ENCODE assay signal across 30 cellular contexts in the genomic region with DNA sequence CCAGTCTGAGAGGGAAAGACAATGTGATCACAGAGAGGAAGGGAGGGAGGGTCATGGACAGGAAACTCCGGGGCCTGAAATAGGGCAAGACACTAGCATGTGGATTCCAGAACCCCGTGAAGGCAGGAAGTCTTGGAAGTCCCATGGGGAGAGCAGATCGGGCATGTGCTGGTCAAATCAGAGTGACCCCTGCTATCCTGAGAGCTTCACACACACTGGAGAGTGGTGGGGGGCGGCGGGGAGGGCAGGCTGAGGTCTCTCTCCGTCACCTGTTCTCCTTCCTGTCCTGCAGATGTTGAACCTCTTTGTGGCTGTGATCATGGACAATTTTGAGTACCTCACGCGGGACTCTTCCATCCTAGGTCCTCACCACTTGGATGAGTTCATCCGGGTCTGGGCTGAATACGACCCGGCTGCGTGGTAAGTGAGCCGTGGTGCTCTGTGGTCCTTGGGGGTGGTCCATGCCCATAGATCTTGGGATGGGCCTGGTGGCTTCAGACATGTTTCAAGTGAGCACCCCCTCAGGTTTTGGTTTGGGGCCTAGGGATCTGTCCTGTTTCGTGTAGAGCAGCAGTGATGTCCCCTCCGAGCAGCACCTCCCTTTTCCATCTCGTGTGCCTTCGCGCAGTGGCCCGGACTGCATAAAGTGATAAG.
A peak's percentile ranks its signal among the peaks of the same experiment; 100 is the strongest.
DNase-seq lines count a peak whose midpoint lies in the region; TF ChIP-seq lines count a peak whose summit lies in the region.
"Had no signal": no experiment of that assay in that cellular context is flagged by ENCODE, and none has a peak within 500 bp of the region (broad histone marks: within the 10 kb centered on the region; RNA-seq: fewer than 3 reads in every experiment).

No MANE protein-coding gene starts in this region.

- H3K4me3 Mint-ChIP-seq in type B pancreatic cell = no peak overlapping the region
- H3K4me3 Mint-ChIP-seq: activated CD8-positive, alpha-beta T cell treated with anti-CD3 and anti-CD28 coated beads for 36 hours; IgD-negative memory B cell; nephron progenitor cell had no signal

- peaks cover 5% of the 10 kb centered on the region for H3K9me3 Mint-ChIP-seq in type B pancreatic cell
- H3K9me3 Mint-ChIP-seq: activated CD8-positive, alpha-beta T cell treated with anti-CD3 and anti-CD28 coated beads for 36 hours had no signal

- H3K4me1 Mint-ChIP-seq in type B pancreatic cell (ENCODE audit: unreplicated experiment) = no peaks in the 10 kb centered on the region
- H3K4me1 Mint-ChIP-seq: IgD-negative memory B cell had no signal

- no peak for TF ChIP-seq POLR2A in Peyer's patch (IDR thresholded peaks at IDR 0.05)
- no peak for TF ChIP-seq POLR2A in esophagus muscularis mucosa (IDR thresholded peaks at IDR 0.05; ENCODE audit: low read depth)

- DNase-seq in activated effector memory CD4-positive, alpha-beta T cell treated with anti-CD3 and anti-CD28 coated beads, Interleukin-2, amount 50 U/mL, for 16 hours = peak; percentile 60
- DNase-seq in activated effector memory CD4-positive, alpha-beta T cell treated with Interleukin-2 at 50 U/mL for 16 hours = no peak
- DNase-seq in Peyer's patch = peak in 2 of 3 donors; percentile 8 to 19
- DNase-seq in esophagus muscularis mucosa (ENCODE audit: extremely low spot score) = peak; percentile 81
- peak; percentile 53 for DNase-seq in type B pancreatic cell (ENCODE audit: extremely low spot score, unreplicated experiment)
- DNase-seq in activated CD4-positive, alpha-beta T cell treated with anti-CD3 and anti-CD28 coated beads for 48 hours = no peak
- DNase-seq in NCI-H2029 (lab: John Stamatoyannopoulos, UW) = no peak
- DNase-seq in DMS153 treated with DMSO at 0.1 percent for 48 hours (lab: John Stamatoyannopoulos, UW; ENCODE audit: unreplicated experiment) = no peak
- DNase-seq: 8988T; activated CD4-positive, CD25-positive, alpha-beta regulatory T cell; activated CD8-positive, alpha-beta T cell treated with anti-CD3 and anti-CD28 coated beads for 36 hours; activated T-cell treated with anti-CD3 and anti-CD28 coated beads, Interleukin-2, amount 50 U/mL, for 1 hour; Calu3; cerebellar nuclear complex; EL; mucosa of descending colon; NCI-H1105 treated with DMSO at 0.1 percent for 48 hours; NCI-H2029 treated with DMSO at 0.1 percent for 48 hours; NCI-H345; NCI-H748 treated with DMSO at 0.1 percent for 48 hours; nephron progenitor cell; spleen; stimulated activated CD4-positive, alpha-beta T cell treated with anti-CD3 and anti-CD28 coated beads, Interleukin-2, amount 100 ng/mL, for 48 hours had no signal

- no peak overlapping the region for H3K27ac Mint-ChIP-seq in type B pancreatic cell
- H3K27ac Mint-ChIP-seq: activated CD8-positive, alpha-beta T cell treated with anti-CD3 and anti-CD28 coated beads for 36 hours; nephron progenitor cell had no signal

- no peaks in the 10 kb centered on the region for H3K27me3 Mint-ChIP-seq in type B pancreatic cell
- H3K27me3 Mint-ChIP-seq: activated CD8-positive, alpha-beta T cell treated with anti-CD3 and anti-CD28 coated beads for 36 hours; IgD-negative memory B cell had no signal

- H3K9me3 ChIP-seq in Peyer's patch = no peaks in the 10 kb centered on the region
- H3K9me3 ChIP-seq in esophagus muscularis mucosa = peaks cover 0 to 7% (median 0%) of the 10 kb centered on the region in 4 donors
- H3K9me3 ChIP-seq: body of pancreas, mucosa of descending colon, pancreas, right atrium auricular region, SJSA1, spleen had no signal

- H3K27ac ChIP-seq in Peyer's patch = no peak overlapping the region
- no peak overlapping the region for H3K27ac ChIP-seq in esophagus muscularis mucosa (replicated peaks in 1 of 4)
- H3K27ac ChIP-seq: body of pancreas, pancreas, right atrium auricular region, SJSA1, spleen had no signal

- H3K36me3 ChIP-seq in Peyer's patch = no peaks in the 10 kb centered on the region
- no peaks in the 10 kb centered on the region for H3K36me3 ChIP-seq in esophagus muscularis mucosa
- H3K36me3 ChIP-seq: pancreas, right atrium auricular region, SJSA1, spleen had no signal

- no peaks in the 10 kb centered on the region for H3K27me3 ChIP-seq in Peyer's patch
- H3K27me3 ChIP-seq in esophagus muscularis mucosa = no peaks in the 10 kb centered on the region
- H3K27me3 ChIP-seq: body of pancreas, pancreas, right atrium auricular region, SJSA1, spleen had no signal

- TF ChIP-seq CTCF in Peyer's patch (IDR thresholded peaks at IDR 0.05) = no peak
- TF ChIP-seq CTCF in esophagus muscularis mucosa (IDR thresholded peaks at IDR 0.05) = no peak
- TF ChIP-seq CTCF in type B pancreatic cell (conservative IDR thresholded peaks at IDR 0.05) = no peak

- intact Hi-C loops in esophagus muscularis mucosa (cut with DNase I) = no loop called here

- no peaks in the 10 kb centered on the region for H3K36me3 Mint-ChIP-seq in type B pancreatic cell
- H3K36me3 Mint-ChIP-seq: IgD-negative memory B cell had no signal

- 91% methylated on average over 17 of the region's 19 CpGs for WGBS in esophagus muscularis mucosa

- TF ChIP-seq EP300 in esophagus muscularis mucosa (IDR thresholded peaks at IDR 0.05) = no peak

- H3K4me3 ChIP-seq in Peyer's patch (no peak overlapping the region), esophagus muscularis mucosa (no peak overlapping the region)
- H3K4me3 ChIP-seq: body of pancreas, GM12878, lung, mucosa of descending colon, pancreas, right atrium auricular region, SJSA1, spleen had no signal

- H3K4me1 ChIP-seq in Peyer's patch = no peaks in the 10 kb centered on the region
- H3K4me1 ChIP-seq in esophagus muscularis mucosa = no peaks in the 10 kb centered on the region
- H3K4me1 ChIP-seq: body of pancreas, pancreas, right atrium auricular region, SJSA1, spleen had no signal

Comparison
In these comparisons a context has a peak if more than half of its experiments do, and no peak if none do; other contexts are left out.
1. DNase-seq: peak in activated effector memory CD4-positive, alpha-beta T cell treated with anti-CD3 and anti-CD28 coated beads, Interleukin-2, amount 50 U/mL, for 16 hours (single experiment), Peyer's patch (2 of 3), esophagus muscularis mucosa (single experiment) and type B pancreatic cell (single experiment); none in activated effector memory CD4-positive, alpha-beta T cell treated with Interleukin-2 at 50 U/mL for 16 hours (single experiment), activated CD4-positive, alpha-beta T cell treated with anti-CD3 and anti-CD28 coated beads for 48 hours (single experiment), NCI-H2029 (single experiment) and DMS153 treated with DMSO at 0.1 percent for 48 hours (single experiment).